8 cellular contexts compared by ENCODE assay signal in the genomic region with DNA sequence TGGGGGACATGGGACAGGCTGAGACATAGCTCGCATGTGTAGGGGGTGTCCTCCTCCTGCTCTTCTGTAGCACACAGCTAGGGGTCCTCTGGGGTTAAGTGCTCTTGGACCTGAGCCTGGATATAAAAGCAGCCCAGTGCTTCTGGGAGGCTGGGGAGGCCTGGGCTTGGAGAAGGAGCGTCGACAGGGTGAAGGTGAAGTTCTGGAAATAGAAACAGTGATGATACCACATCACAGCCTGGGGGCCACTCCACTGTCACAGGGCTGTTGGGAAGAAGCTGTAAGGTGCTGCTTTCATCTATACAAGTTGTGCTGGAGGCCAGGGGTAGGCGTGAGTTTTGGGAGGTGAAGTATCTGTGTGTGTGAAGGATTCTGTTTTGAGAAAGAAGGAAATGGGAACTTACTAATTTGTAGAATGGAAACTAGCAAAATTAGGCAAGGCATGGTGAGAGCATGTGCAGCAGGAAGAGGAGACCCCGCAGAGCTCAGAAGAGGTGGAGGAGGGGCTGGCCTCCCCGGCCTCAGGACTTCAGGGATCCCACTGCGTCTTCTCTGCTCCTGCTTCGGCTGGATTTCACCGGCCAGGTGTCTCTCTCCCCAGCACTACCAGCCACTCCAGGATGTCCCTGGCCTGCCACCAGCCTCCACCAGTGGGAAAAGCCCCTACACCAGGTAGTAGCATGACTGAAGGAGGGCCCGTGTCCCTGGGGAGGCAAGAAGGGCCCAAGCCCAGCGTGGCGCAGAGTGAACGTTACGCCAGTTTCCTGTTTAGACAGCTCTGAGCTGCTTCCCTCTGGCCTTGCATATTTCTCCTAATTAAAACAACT. TPM values are rescaled to one million over a fixed set of nuclear protein-coding genes. Genes with fewer than 3 reads are reported as not detected.
DNase-seq lines count a peak whose midpoint lies in the region; ATAC-seq and TF ChIP-seq lines count a peak whose summit lies in the region.

No MANE protein-coding gene starts in this region.

- no peaks in the 10 kb centered on the region for H3K27me3 ChIP-seq in left ventricle myocardium inferior (ENCODE audit: low read depth)
- no peaks in the 10 kb centered on the region for H3K27me3 ChIP-seq in right lobe of liver
- H3K27me3 ChIP-seq in osteoblast (ENCODE audit: insufficient read depth, low read length), result no peaks in the 10 kb centered on the region

- CTCF ChIA-PET in OCI-LY7 (lab: Charles Lee; ENCODE audit: unreplicated experiment), result interaction anchor here (1.2 to 1.9 kb wide), 4 partner anchors 11 to 57 kb away, joined by 3 to 11 read pairs (median 5); no protein-coding TSS in a partner anchor

- no peak for TF ChIP-seq POLR2A in right lobe of liver (IDR thresholded peaks at IDR 0.05)

- ATAC-seq in Right ventricle myocardium inferior (peak; percentile 50), HG02885 (IDR thresholded peaks at IDR 0.05; ENCODE audit: poor library complexity, unreplicated experiment) (peak; percentile 65), right lobe of liver (peak; percentile 41 to 58 (median 52))

- no peak overlapping the region for H2AFZ ChIP-seq in OCI-LY7 (ENCODE audit: low read length)
- no peak overlapping the region for H2AFZ ChIP-seq in osteoblast (ENCODE audit: low read length)

- TF ChIP-seq CTCF in left ventricle myocardium inferior (IDR thresholded peaks at IDR 0.05; ENCODE audit: borderline replicate concordance) (no peak), OCI-LY7 (conservative IDR thresholded peaks at IDR 0.05; ENCODE audit: low read length) (peak; percentile 57), right lobe of liver (IDR thresholded peaks at IDR 0.05) (no peak), osteoblast (IDR thresholded peaks at IDR 0.05; ENCODE audit: extremely low read depth, low read depth, low read length) (no peak)

- H3K9me3 ChIP-seq in left ventricle myocardium inferior (replicated peaks) (no peaks in the 10 kb centered on the region), OCI-LY7 (ENCODE audit: low read length) (0 out of 2 replicates have a peak, but pooled peaks cover 4% of the 10 kb centered on the region), right lobe of liver (no peaks in the 10 kb centered on the region), osteoblast (ENCODE audit: low read depth, low read length) (no peaks in the 10 kb centered on the region)

- no peaks in the 10 kb centered on the region for H3K9me2 ChIP-seq in OCI-LY7 (ENCODE audit: insufficient read depth, low read length)

- H3K79me2 ChIP-seq in OCI-LY7 (ENCODE audit: insufficient read depth, low read depth, low read length) (peaks cover 100% of the 10 kb centered on the region), osteoblast (ENCODE audit: insufficient read depth, low read length) (no peaks in the 10 kb centered on the region)

- H3K4me2 ChIP-seq in OCI-LY7 (ENCODE audit: low read length), result peak overlapping the region; percentile 71
- H3K4me2 ChIP-seq in osteoblast (ENCODE audit: insufficient read depth, low read length), result no peak overlapping the region

- intact Hi-C loops in Right ventricle myocardium inferior (cut with DNase I) (no loop called here), left ventricle myocardium inferior (cut with micrococcal nuclease) (no loop called here), OCI-LY7 (cut with micrococcal nuclease; ENCODE audit: unreplicated experiment) (loop anchor here (1.0 kb wide), 1 partner anchor 23 kb away; no protein-coding TSS in a partner anchor), right lobe of liver (cut with DNase I) (no loop called here)

- H3K27ac ChIP-seq in left ventricle myocardium inferior (replicated peaks) (no peak overlapping the region), OCI-LY7 (ENCODE audit: low read depth, low read length, poor library complexity, severe bottlenecking) (peak overlapping the region; percentile 95), right lobe of liver (no peak overlapping the region), osteoblast (ENCODE audit: low read depth, low read length) (no peak overlapping the region)

- H3K4me3 ChIP-seq in left ventricle myocardium inferior (no peak overlapping the region), OCI-LY7 (ENCODE audit: low read depth, low read length, poor library complexity, severe bottlenecking) (peak overlapping the region; percentile 51), right lobe of liver (no peak overlapping the region), osteoblast (ENCODE audit: insufficient read depth, low read length) (no peak overlapping the region)

- BruUV-seq in OCI-LY7 (replicated peaks; lab: Mats Ljungman, UMichigan), result TSS peak; percentile 87

- H3K36me3 ChIP-seq in left ventricle myocardium inferior (no peaks in the 10 kb centered on the region), OCI-LY7 (ENCODE audit: insufficient read depth, low read length) (peaks cover 93% of the 10 kb centered on the region), right lobe of liver (no peaks in the 10 kb centered on the region), osteoblast (ENCODE audit: insufficient read depth, low read length) (no peaks in the 10 kb centered on the region)

- DNase-seq in Right ventricle myocardium inferior (ENCODE audit: missing footprints), result peak; percentile 74
- no peak for DNase-seq in left ventricle myocardium inferior
- DNase-seq in OCI-LY7 (ENCODE audit: low spot score), result peak; percentile 96
- DNase-seq in right lobe of liver, result peak in 1 of 3 donors; percentile 61
- DNase-seq in HuH-7.5 (ENCODE audit: low spot score), result no peak
- no peak for DNase-seq in osteoblast (ENCODE audit: insufficient read length, low spot score, missing footprints)
- DNase-seq in NCI-H2227 treated with DMSO at 0.1 percent for 48 hours (lab: John Stamatoyannopoulos, UW), result no peak

- H4K20me1 ChIP-seq in OCI-LY7 (ENCODE audit: insufficient read depth, low read length) (peaks cover 12% of the 10 kb centered on the region; the same call in 1 of the 2 replicates), osteoblast (ENCODE audit: insufficient read depth, low read length) (no peaks in the 10 kb centered on the region)

- POLR2A ChIA-PET in OCI-LY7 (lab: Charles Lee), result interaction anchor here (0.6 to 1.9 kb wide), 15 partner anchors 9 to 136 kb away, joined by 3 to 21 read pairs (median 3); no protein-coding TSS in a partner anchor

- H3K4me1 ChIP-seq in left ventricle myocardium inferior (peaks cover 12% of the 10 kb centered on the region), OCI-LY7 (ENCODE audit: insufficient read depth, low read length, poor library complexity, severe bottlenecking) (peaks cover 94% of the 10 kb centered on the region), right lobe of liver (no peaks in the 10 kb centered on the region), osteoblast (ENCODE audit: insufficient read depth, low read length) (no peaks in the 10 kb centered on the region)

- 38% methylated on average over 7 of the region's 14 CpGs for WGBS in right lobe of liver (ENCODE audit: insufficient coverage, low coverage, low lambda C conversion rate, missing lambda C conversion rate)

RNA-seq across cellular contexts. Expression of a gene that starts 19.4 kb away (rescaled TPM):
- total RNA-seq in Right ventricle myocardium inferior (6.9 TPM), left ventricle myocardium inferior (5.6 TPM), OCI-LY7 (2022) (464 and 485 TPM in 2 replicates), right lobe of liver (10 to 100 TPM; 11.1 to 23.1 (median 17.7) TPM), osteoblast (0.59 and 1.1 TPM in 2 replicates)
- total RNA-seq in OCI-LY7 (2014; rRNA removed; shearing (Covaris generic)), result 196 and 198 TPM in 2 replicates

Comparison
In these comparisons a context has a peak if more than half of its experiments do, and no peak if none do; other contexts are left out.
1. DNase-seq: peak in Right ventricle myocardium inferior (single experiment) and OCI-LY7 (single experiment); none in left ventricle myocardium inferior (single experiment), HuH-7.5 (single experiment), osteoblast (single experiment) and NCI-H2227 treated with DMSO at 0.1 percent for 48 hours (single experiment).
2. RNA of a gene that starts 19.4 kb away (total RNA-seq): 196 to 485 TPM in OCI-LY7; 11.1 to 23.1 TPM in right lobe of liver, 6.9 TPM in Right ventricle myocardium inferior (single experiment), 5.6 TPM in left ventricle myocardium inferior (single experiment) and 0.59 to 1.1 TPM in osteoblast; every median in the first group is over 4 times any median in the second.
3. Peak in every context shown above with its lines, with median percentiles within 50 percentile points of each other: ATAC-seq.